ENCODE assay signal across 1 cellular context in genomic region chr5:135234242-135235000, GRCh38.
TF ChIP-seq lines count a peak whose summit lies in the region.

No MANE protein-coding gene starts in this region.

TF ChIP-seq in HepG2, 621 proteins besides CTCF, POLR2A, EP300 and RAD21 (continued from another document and continues in another):
- TF ChIP-seq HINFP (CRISPR knock-in tag; IDR thresholded peaks at IDR 0.05; ENCODE audit: low read depth) (no peak), SSRP1 (CRISPR knock-in tag; IDR thresholded peaks at IDR 0.05) (no peak), GMEB1 (CRISPR knock-in tag; IDR thresholded peaks at IDR 0.05; ENCODE audit: borderline replicate concordance) (no peak), ZNF549 (CRISPR knock-in tag; IDR thresholded peaks at IDR 0.05) (no peak), SALL2 (CRISPR knock-in tag; IDR thresholded peaks at IDR 0.05) (no peak), HNRNPL (IDR thresholded peaks at IDR 0.05; ENCODE audit: low read depth, low read length) (peak; percentile 85), ZNF674 (CRISPR knock-in tag; IDR thresholded peaks at IDR 0.05; ENCODE audit: low read depth) (no peak), RCOR2 (CRISPR knock-in tag; IDR thresholded peaks at IDR 0.05) (no peak), GLMP (CRISPR knock-in tag; IDR thresholded peaks at IDR 0.05; ENCODE audit: borderline replicate concordance) (no peak), ZNF761 (CRISPR knock-in tag; conservative IDR thresholded peaks at IDR 0.05) (no peak), PAX8 (CRISPR knock-in tag; IDR thresholded peaks at IDR 0.05; ENCODE audit: borderline replicate concordance) (no peak), ZBTB34 (CRISPR knock-in tag; IDR thresholded peaks at IDR 0.05) (peak; percentile 72), BHLHE40 (IDR thresholded peaks at IDR 0.05; ENCODE audit: low read length) (0 out of 2 replicates have a peak, but pooled peaks have one; percentile 26), LCORL (IDR thresholded peaks at IDR 0.05) (no peak), LCORL (CRISPR knock-in tag; IDR thresholded peaks at IDR 0.05) (no peak), ZNF749 (CRISPR knock-in tag; IDR thresholded peaks at IDR 0.05; ENCODE audit: borderline replicate concordance) (no peak), HDAC6 (IDR thresholded peaks at IDR 0.05; ENCODE audit: low read depth, low read length) (no peak), CREM (IDR thresholded peaks at IDR 0.05) (no peak), CREM (CRISPR knock-in tag; IDR thresholded peaks at IDR 0.05) (no peak), NFAT5 (CRISPR knock-in tag; IDR thresholded peaks at IDR 0.05) (no peak), ZNF646 (CRISPR knock-in tag; IDR thresholded peaks at IDR 0.05) (no peak), SMYD3 (CRISPR knock-in tag; IDR thresholded peaks at IDR 0.05) (no peak), E2F5 (CRISPR knock-in tag; conservative IDR thresholded peaks at IDR 0.05) (no peak), MAX (IDR thresholded peaks at IDR 0.05) (peak; percentile 71), SETDB1 (CRISPR knock-in tag; IDR thresholded peaks at IDR 0.05; ENCODE audit: borderline replicate concordance) (no peak), GATAD2A (CRISPR knock-in tag; IDR thresholded peaks at IDR 0.05) (peak; percentile 48; the same call in 1 of the 2 replicates), CBX5 (CRISPR knock-in tag; IDR thresholded peaks at IDR 0.05; ENCODE audit: borderline replicate concordance) (no peak), BCL6 (CRISPR knock-in tag; IDR thresholded peaks at IDR 0.05) (peak; percentile 35; the same call in 1 of the 2 replicates), PLSCR1 (CRISPR knock-in tag; IDR thresholded peaks at IDR 0.05; ENCODE audit: borderline replicate concordance) (no peak), HNF4G (IDR thresholded peaks at IDR 0.05; ENCODE audit: borderline replicate concordance, low read depth, low read length) (0 out of 2 replicates have a peak, but pooled peaks have one; percentile 17), HNF4G (CRISPR knock-in tag; IDR thresholded peaks at IDR 0.05; ENCODE audit: borderline replicate concordance, low read depth) (no peak), ZNF770 (CRISPR knock-in tag; IDR thresholded peaks at IDR 0.05) (no peak), CREB3 (CRISPR knock-in tag; IDR thresholded peaks at IDR 0.05) (no peak), ZNF235 (CRISPR knock-in tag; IDR thresholded peaks at IDR 0.05; ENCODE audit: borderline replicate concordance) (no peak), ZIK1 (CRISPR knock-in tag; IDR thresholded peaks at IDR 0.05; ENCODE audit: borderline replicate concordance, low read depth) (no peak)
